In genomic region chr14:104321151-104322130, GRCh38 we compare ENCODE assay signal across 17 cellular contexts.
DNase-seq lines count a peak whose midpoint lies in the region; ATAC-seq and TF ChIP-seq lines count a peak whose summit lies in the region.
"Had no signal": no experiment of that assay in that cellular context is flagged by ENCODE, and none has a peak within 500 bp of the region (broad histone marks: within the 10 kb centered on the region; RNA-seq: fewer than 3 reads in every experiment).

No MANE protein-coding gene starts in this region.

- no peak overlapping the region for H3K27ac ChIP-seq in left lung
- H3K27ac ChIP-seq: epithelial cell of prostate, SK-N-MC, WERI-Rb-1 had no signal

- peaks cover 23% of the 10 kb centered on the region for H3K4me1 Mint-ChIP-seq in brain
- H3K4me1 Mint-ChIP-seq: central memory CD8-positive, alpha-beta T cell had no signal

- no peaks in the 10 kb centered on the region for H3K4me1 ChIP-seq in left lung

- peak overlapping the region in 1 of 5 experiments; percentile 42 for H3K4me3 Mint-ChIP-seq in brain
- H3K4me3 Mint-ChIP-seq: CD4-positive, alpha-beta T cell; central memory CD8-positive, alpha-beta T cell had no signal

- DNase-seq in H7 = peak; percentile 56
- peak; percentile 26 to 72 for DNase-seq in left lung
- DNase-seq in sciatic nerve (ENCODE audit: low spot score) = peak; percentile 38
- DNase-seq in inferior parietal cortex (ENCODE audit: extremely low spot score) = no peak
- no peak for DNase-seq in SKM-1 (lab: John Stamatoyannopoulos, UW; ENCODE audit: unreplicated experiment)
- DNase-seq: activated CD4-positive, alpha-beta T cell treated with anti-CD3 and anti-CD28 coated beads, Interleukin-2, amount 50 U/mL, for 4 hours; HCEC 1CT; KG1; mammary epithelial cell; NCI-H524 treated with DMSO at 0.1 percent for 48 hours; WERI-Rb-1 had no signal

- H3K36me3 ChIP-seq in H7 (replicated peaks; ENCODE audit: control insufficient read depth, insufficient read depth, low read length) = no peaks in the 10 kb centered on the region
- H3K36me3 ChIP-seq in left lung = no peaks in the 10 kb centered on the region
- H3K36me3 ChIP-seq: WERI-Rb-1 had no signal

- H3K27me3 Mint-ChIP-seq in brain = peaks cover 6% of the 10 kb centered on the region
- H3K27me3 Mint-ChIP-seq: central memory CD8-positive, alpha-beta T cell had no signal

- H3K27me3 ChIP-seq in H7 (ENCODE audit: control insufficient read depth, insufficient read depth, low read length) (no peaks in the 10 kb centered on the region), left lung (peaks cover 0 to 58% of the 10 kb centered on the region in 2 donors)

- TF ChIP-seq CTCF in brain (conservative IDR thresholded peaks at IDR 0.05) (no peak), left lung (IDR thresholded peaks at IDR 0.05) (no peak)

- no peaks in the 10 kb centered on the region for H3K9me3 ChIP-seq in left lung

- intact Hi-C loops in left lung (cut with DNase I) = no loop called here
- intact Hi-C loops in sciatic nerve (cut with DNase I) = no loop called here

- H3K9me3 Mint-ChIP-seq in brain = peaks cover 0 to 3% (median 0%) of the 10 kb centered on the region in 5 experiments
- H3K9me3 Mint-ChIP-seq: CD4-positive, alpha-beta T cell; central memory CD8-positive, alpha-beta T cell had no signal

- H3K4me3 ChIP-seq in H7 (ENCODE audit: insufficient read depth, low read depth, low read length) (no peak overlapping the region), left lung (no peak overlapping the region)
- H3K4me3 ChIP-seq: SK-N-MC had no signal

- ATAC-seq in left lung = no peak
- ATAC-seq in sciatic nerve = no peak
- ATAC-seq in GM21786 (IDR thresholded peaks at IDR 0.05; ENCODE audit: unreplicated experiment) = no peak

- no peaks in the 10 kb centered on the region for H3K36me3 Mint-ChIP-seq in brain

- peak overlapping the region in 3 of 5 experiments; percentile 44 to 79 (median 77) for H3K27ac Mint-ChIP-seq in brain
- H3K27ac Mint-ChIP-seq: CD4-positive, alpha-beta T cell had no signal

Comparison
In these comparisons a context has a peak if more than half of its experiments do, and no peak if none do; other contexts are left out.
1. DNase-seq: peak in H7 (single experiment), left lung (2 of 2) and sciatic nerve (single experiment); none in inferior parietal cortex (single experiment) and SKM-1 (single experiment).